In the genomic region with DNA sequence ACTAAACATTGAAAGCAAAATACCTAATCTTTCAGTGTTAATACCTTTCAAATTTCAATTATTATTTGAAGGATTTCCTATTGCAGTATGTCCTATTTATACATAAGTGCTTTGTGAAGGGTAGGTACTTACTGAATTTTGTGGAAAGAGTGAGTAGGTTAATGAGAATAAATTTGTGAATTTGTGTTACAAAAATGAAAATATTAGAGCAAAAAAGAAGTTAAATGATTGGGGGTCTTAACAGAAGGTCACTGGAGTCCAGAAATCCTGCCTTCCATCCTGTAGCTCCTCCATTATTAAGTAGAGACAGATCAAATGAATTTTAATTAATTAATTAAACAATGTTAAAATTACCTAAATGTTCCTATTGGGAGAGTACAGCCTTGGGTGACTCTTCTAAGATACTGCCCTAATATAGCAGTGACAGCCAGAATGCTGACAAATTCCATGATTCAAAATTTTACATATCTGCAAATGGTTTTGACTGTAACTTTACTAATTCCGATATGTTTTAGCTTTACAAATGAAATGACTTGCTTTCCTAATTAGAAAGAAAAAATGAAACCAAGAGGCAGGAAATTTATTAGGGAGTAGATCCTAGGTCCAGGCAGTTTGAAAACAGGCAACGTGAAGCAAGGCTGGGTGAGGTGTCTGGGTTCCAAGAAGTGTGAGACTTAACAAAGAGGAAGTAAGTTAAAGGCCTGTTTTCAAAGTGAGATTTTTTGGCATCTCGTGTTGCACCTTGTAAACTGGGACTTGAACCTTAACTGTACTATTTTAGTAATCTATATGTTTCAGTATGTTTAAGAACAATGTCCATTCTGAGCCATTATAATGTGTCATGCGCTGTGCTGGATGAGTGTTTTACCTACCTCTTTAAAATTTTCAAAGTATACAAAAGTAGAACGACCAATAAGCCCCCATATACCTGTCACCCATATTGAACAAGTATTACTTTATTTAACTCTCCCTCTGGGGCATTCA, we compare ENCODE assay signal across 7 cellular contexts. TPM values are rescaled to one million over a fixed set of nuclear protein-coding genes. Genes with fewer than 3 reads are reported as not detected.
DNase-seq lines count a peak whose midpoint lies in the region; ATAC-seq and TF ChIP-seq lines count a peak whose summit lies in the region.

No MANE protein-coding gene starts in this region.

- peaks cover 2% of the 10 kb centered on the region for H3K36me3 Mint-ChIP-seq in T-helper 17 cell (ENCODE audit: low read depth)

- H3K36me3 ChIP-seq in tibial nerve = peaks cover 0 to 7% (median 0%) of the 10 kb centered on the region in 3 donors

- H3K4me3 Mint-ChIP-seq in T-helper 17 cell = peak overlapping the region; percentile 99

- no peaks in the 10 kb centered on the region for H3K27me3 ChIP-seq in tibial nerve

- DNase-seq in T-helper 17 cell (no peak), pons (ENCODE audit: low spot score) (peak; percentile 57), tibial nerve (ENCODE audit: low spot score in 2 of 2) (no peak), GM03348 (ENCODE audit: low spot score) (no peak)
- no peak for DNase-seq in activated CD4-positive, alpha-beta T cell treated with anti-CD3 and anti-CD28 coated beads, Interleukin-2, amount 50 U/mL, for 1 hour

- no peak for TF ChIP-seq CTCF in tibial nerve (IDR thresholded peaks at IDR 0.05)

- ATAC-seq in GM18858 (IDR thresholded peaks at IDR 0.05; ENCODE audit: unreplicated experiment) = peak; percentile 32
- peak; percentile 31 for ATAC-seq in HG02763 (IDR thresholded peaks at IDR 0.05; ENCODE audit: unreplicated experiment)
- no peak for ATAC-seq in T-helper 17 cell

- peaks cover 48% of the 10 kb centered on the region for H3K4me1 Mint-ChIP-seq in T-helper 17 cell

- H3K27ac Mint-ChIP-seq in T-helper 17 cell = peak overlapping the region; percentile 99

- H3K27me3 Mint-ChIP-seq in T-helper 17 cell = no peaks in the 10 kb centered on the region

- no peak for TF ChIP-seq POLR2A in tibial nerve (IDR thresholded peaks at IDR 0.05)

- H3K4me3 ChIP-seq in tibial nerve = peak overlapping the region in 2 of 4 donors; percentile 36 to 38

- 70 to 74% methylated on average over 5 of the region's 5 CpGs for WGBS in tibial nerve, 2 donors

- H3K27ac ChIP-seq in tibial nerve = peak overlapping the region in 1 of 4 donors; percentile 29

- peaks cover 0 to 18% (median 5%) of the 10 kb centered on the region in 4 donors for H3K4me1 ChIP-seq in tibial nerve

- H3K9me3 ChIP-seq in T-helper 17 cell (ENCODE audit: control insufficient read depth, low read length, poor library complexity, severe bottlenecking) (no peaks in the 10 kb centered on the region), tibial nerve (no peaks in the 10 kb centered on the region)

- no peak for TF ChIP-seq EP300 in tibial nerve (IDR thresholded peaks at IDR 0.05)

RNA-seq across cellular contexts. Expression of a gene that starts 1.5 kb away (rescaled TPM):
- 10 to 100 TPM; 24.8 to 25.7 TPM for total RNA-seq in T-helper 17 cell
- 1 to 10 TPM; 3.1 to 9.3 (median 7.2) TPM for total RNA-seq in tibial nerve
